In genomic region chr18:56383349-56383748, GRCh38 we compare ENCODE assay signal across 2 cellular contexts.
A peak's percentile ranks its signal among the peaks of the same experiment; 100 is the strongest.
TF ChIP-seq lines count a peak whose summit lies in the region.

No MANE protein-coding gene starts in this region.

TF ChIP-seq in HEK293, 187 proteins besides CTCF, POLR2A, EP300 and RAD21 (continued from another document):
- TF ChIP-seq ZNF10 (tag by site-specific recombination; IDR thresholded peaks at IDR 0.05), result peak; percentile 88

TF ChIP-seq in K562, 482 proteins besides CTCF, POLR2A, EP300 and RAD21 (continued from another document):
- no peak for TF ChIP-seq BCOR (IDR thresholded peaks at IDR 0.05)
